ENCODE assay signal across 2 cellular contexts in the genomic region with DNA sequence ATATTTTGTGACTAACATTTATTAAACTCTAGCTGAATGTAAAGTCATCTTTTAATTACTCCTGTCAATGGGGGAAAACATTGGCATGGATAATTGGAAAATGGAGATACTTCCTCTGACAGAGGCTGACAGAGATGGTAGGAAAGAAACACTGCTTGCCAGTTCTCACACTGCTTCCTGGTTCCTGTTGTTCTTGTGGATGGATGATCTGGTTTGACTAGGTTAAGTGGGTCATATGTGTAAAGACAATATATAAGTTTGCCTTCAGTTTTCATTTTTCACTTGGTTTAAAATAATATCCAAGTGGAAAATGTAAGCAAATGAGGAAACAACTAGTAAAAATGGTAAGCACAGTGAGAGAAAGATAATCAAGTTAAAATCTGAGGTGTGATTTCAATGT.
TF ChIP-seq lines count a peak whose summit lies in the region.

No MANE protein-coding gene starts in this region.

TF ChIP-seq in GM23338, 12 proteins besides CTCF, POLR2A, EP300 and RAD21 (continued from another document):
- TF ChIP-seq, protein P1, sequence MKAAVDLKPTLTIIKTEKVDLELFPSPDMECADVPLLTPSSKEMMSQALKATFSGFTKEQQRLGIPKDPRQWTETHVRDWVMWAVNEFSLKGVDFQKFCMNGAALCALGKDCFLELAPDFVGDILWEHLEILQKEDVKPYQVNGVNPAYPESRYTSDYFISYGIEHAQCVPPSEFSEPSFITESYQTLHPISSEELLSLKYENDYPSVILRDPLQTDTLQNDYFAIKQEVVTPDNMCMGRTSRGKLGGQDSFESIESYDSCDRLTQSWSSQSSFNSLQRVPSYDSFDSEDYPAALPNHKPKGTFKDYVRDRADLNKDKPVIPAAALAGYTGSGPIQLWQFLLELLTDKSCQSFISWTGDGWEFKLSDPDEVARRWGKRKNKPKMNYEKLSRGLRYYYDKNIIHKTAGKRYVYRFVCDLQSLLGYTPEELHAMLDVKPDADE (IDR thresholded peaks at IDR 0.05): no peak
- TF ChIP-seq JUNB (IDR thresholded peaks at IDR 0.05; ENCODE audit: unreplicated experiment) (no peak), STAT1 (IDR thresholded peaks at IDR 0.05; ENCODE audit: unreplicated experiment) (no peak), EZH2phosphoT487 (IDR thresholded peaks at IDR 0.05; ENCODE audit: unreplicated experiment) (no peak), POLR2AphosphoS5 (IDR thresholded peaks at IDR 0.05; ENCODE audit: low read depth) (no peak), CREB1 (CRISPR knock-in tag; IDR thresholded peaks at IDR 0.05; ENCODE audit: low read depth) (no peak), ZNF331 (CRISPR knock-in tag; IDR thresholded peaks at IDR 0.05; ENCODE audit: low read depth) (no peak)
- TF ChIP-seq, protein P2, sequence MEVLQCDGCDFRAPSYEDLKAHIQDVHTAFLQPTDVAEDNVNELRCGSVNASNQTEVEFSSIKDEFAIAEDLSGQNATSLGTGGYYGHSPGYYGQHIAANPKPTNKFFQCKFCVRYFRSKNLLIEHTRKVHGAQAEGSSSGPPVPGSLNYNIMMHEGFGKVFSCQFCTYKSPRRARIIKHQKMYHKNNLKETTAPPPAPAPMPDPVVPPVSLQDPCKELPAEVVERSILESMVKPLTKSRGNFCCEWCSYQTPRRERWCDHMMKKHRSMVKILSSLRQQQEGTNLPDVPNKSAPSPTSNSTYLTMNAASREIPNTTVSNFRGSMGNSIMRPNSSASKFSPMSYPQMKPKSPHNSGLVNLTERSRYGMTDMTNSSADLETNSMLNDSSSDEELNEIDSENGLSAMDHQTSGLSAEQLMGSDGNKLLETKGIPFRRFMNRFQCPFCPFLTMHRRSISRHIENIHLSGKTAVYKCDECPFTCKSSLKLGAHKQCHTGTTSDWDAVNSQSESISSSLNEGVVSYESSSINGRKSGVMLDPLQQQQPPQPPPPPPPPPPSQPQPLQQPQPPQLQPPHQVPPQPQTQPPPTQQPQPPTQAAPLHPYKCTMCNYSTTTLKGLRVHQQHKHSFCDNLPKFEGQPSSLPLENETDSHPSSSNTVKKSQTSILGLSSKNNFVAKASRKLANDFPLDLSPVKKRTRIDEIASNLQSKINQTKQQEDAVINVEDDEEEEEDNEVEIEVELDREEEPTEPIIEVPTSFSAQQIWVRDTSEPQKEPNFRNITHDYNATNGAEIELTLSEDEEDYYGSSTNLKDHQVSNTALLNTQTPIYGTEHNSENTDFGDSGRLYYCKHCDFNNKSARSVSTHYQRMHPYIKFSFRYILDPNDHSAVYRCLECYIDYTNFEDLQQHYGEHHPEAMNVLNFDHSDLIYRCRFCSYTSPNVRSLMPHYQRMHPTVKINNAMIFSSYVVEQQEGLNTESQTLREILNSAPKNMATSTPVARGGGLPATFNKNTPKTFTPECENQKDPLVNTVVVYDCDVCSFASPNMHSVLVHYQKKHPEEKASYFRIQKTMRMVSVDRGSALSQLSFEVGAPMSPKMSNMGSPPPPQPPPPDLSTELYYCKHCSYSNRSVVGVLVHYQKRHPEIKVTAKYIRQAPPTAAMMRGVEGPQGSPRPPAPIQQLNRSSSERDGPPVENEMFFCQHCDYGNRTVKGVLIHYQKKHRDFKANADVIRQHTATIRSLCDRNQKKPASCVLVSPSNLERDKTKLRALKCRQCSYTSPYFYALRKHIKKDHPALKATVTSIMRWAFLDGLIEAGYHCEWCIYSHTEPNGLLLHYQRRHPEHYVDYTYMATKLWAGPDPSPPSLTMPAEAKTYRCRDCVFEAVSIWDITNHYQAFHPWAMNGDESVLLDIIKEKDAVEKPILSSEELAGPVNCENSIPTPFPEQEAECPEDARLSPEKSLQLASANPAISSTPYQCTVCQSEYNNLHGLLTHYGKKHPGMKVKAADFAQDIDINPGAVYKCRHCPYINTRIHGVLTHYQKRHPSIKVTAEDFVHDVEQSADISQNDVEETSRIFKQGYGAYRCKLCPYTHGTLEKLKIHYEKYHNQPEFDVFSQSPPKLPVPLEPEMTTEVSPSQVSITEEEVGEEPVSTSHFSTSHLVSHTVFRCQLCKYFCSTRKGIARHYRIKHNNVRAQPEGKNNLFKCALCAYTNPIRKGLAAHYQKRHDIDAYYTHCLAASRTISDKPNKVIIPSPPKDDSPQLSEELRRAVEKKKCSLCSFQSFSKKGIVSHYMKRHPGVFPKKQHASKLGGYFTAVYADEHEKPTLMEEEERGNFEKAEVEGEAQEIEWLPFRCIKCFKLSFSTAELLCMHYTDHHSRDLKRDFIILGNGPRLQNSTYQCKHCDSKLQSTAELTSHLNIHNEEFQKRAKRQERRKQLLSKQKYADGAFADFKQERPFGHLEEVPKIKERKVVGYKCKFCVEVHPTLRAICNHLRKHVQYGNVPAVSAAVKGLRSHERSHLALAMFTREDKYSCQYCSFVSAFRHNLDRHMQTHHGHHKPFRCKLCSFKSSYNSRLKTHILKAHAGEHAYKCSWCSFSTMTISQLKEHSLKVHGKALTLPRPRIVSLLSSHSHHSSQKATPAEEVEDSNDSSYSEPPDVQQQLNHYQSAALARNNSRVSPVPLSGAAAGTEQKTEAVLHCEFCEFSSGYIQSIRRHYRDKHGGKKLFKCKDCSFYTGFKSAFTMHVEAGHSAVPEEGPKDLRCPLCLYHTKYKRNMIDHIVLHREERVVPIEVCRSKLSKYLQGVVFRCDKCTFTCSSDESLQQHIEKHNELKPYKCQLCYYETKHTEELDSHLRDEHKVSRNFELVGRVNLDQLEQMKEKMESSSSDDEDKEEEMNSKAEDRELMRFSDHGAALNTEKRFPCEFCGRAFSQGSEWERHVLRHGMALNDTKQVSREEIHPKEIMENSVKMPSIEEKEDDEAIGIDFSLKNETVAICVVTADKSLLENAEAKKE (CRISPR knock-in tag; IDR thresholded peaks at IDR 0.05): no peak

TF ChIP-seq in WTC11, 78 proteins besides CTCF, POLR2A, EP300 and RAD21 (continued from another document):
- TF ChIP-seq, protein P3, sequence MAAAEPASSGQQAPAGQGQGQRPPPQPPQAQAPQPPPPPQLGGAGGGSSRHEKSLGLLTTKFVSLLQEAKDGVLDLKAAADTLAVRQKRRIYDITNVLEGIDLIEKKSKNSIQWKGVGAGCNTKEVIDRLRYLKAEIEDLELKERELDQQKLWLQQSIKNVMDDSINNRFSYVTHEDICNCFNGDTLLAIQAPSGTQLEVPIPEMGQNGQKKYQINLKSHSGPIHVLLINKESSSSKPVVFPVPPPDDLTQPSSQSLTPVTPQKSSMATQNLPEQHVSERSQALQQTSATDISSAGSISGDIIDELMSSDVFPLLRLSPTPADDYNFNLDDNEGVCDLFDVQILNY (CRISPR knock-in tag; IDR thresholded peaks at IDR 0.05): no peak
- TF ChIP-seq, protein P4, sequence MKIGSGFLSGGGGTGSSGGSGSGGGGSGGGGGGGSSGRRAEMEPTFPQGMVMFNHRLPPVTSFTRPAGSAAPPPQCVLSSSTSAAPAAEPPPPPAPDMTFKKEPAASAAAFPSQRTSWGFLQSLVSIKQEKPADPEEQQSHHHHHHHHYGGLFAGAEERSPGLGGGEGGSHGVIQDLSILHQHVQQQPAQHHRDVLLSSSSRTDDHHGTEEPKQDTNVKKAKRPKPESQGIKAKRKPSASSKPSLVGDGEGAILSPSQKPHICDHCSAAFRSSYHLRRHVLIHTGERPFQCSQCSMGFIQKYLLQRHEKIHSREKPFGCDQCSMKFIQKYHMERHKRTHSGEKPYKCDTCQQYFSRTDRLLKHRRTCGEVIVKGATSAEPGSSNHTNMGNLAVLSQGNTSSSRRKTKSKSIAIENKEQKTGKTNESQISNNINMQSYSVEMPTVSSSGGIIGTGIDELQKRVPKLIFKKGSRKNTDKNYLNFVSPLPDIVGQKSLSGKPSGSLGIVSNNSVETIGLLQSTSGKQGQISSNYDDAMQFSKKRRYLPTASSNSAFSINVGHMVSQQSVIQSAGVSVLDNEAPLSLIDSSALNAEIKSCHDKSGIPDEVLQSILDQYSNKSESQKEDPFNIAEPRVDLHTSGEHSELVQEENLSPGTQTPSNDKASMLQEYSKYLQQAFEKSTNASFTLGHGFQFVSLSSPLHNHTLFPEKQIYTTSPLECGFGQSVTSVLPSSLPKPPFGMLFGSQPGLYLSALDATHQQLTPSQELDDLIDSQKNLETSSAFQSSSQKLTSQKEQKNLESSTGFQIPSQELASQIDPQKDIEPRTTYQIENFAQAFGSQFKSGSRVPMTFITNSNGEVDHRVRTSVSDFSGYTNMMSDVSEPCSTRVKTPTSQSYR (CRISPR knock-in tag; IDR thresholded peaks at IDR 0.05): no peak
- TF ChIP-seq CREB1 (CRISPR knock-in tag; IDR thresholded peaks at IDR 0.05) (no peak), MYBL2 (CRISPR knock-in tag; IDR thresholded peaks at IDR 0.05) (no peak), ATF1 (CRISPR knock-in tag; IDR thresholded peaks at IDR 0.05) (no peak), RELA (CRISPR knock-in tag; IDR thresholded peaks at IDR 0.05; ENCODE audit: borderline replicate concordance) (no peak), TEAD1 (CRISPR knock-in tag; IDR thresholded peaks at IDR 0.05) (no peak), FOXJ3 (CRISPR knock-in tag; IDR thresholded peaks at IDR 0.05; ENCODE audit: borderline replicate concordance) (no peak)
- TF ChIP-seq, protein P5, sequence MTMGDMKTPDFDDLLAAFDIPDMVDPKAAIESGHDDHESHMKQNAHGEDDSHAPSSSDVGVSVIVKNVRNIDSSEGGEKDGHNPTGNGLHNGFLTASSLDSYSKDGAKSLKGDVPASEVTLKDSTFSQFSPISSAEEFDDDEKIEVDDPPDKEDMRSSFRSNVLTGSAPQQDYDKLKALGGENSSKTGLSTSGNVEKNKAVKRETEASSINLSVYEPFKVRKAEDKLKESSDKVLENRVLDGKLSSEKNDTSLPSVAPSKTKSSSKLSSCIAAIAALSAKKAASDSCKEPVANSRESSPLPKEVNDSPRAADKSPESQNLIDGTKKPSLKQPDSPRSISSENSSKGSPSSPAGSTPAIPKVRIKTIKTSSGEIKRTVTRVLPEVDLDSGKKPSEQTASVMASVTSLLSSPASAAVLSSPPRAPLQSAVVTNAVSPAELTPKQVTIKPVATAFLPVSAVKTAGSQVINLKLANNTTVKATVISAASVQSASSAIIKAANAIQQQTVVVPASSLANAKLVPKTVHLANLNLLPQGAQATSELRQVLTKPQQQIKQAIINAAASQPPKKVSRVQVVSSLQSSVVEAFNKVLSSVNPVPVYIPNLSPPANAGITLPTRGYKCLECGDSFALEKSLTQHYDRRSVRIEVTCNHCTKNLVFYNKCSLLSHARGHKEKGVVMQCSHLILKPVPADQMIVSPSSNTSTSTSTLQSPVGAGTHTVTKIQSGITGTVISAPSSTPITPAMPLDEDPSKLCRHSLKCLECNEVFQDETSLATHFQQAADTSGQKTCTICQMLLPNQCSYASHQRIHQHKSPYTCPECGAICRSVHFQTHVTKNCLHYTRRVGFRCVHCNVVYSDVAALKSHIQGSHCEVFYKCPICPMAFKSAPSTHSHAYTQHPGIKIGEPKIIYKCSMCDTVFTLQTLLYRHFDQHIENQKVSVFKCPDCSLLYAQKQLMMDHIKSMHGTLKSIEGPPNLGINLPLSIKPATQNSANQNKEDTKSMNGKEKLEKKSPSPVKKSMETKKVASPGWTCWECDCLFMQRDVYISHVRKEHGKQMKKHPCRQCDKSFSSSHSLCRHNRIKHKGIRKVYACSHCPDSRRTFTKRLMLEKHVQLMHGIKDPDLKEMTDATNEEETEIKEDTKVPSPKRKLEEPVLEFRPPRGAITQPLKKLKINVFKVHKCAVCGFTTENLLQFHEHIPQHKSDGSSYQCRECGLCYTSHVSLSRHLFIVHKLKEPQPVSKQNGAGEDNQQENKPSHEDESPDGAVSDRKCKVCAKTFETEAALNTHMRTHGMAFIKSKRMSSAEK (CRISPR knock-in tag; IDR thresholded peaks at IDR 0.05; ENCODE audit: borderline replicate concordance): no peak
- TF ChIP-seq, protein P6, sequence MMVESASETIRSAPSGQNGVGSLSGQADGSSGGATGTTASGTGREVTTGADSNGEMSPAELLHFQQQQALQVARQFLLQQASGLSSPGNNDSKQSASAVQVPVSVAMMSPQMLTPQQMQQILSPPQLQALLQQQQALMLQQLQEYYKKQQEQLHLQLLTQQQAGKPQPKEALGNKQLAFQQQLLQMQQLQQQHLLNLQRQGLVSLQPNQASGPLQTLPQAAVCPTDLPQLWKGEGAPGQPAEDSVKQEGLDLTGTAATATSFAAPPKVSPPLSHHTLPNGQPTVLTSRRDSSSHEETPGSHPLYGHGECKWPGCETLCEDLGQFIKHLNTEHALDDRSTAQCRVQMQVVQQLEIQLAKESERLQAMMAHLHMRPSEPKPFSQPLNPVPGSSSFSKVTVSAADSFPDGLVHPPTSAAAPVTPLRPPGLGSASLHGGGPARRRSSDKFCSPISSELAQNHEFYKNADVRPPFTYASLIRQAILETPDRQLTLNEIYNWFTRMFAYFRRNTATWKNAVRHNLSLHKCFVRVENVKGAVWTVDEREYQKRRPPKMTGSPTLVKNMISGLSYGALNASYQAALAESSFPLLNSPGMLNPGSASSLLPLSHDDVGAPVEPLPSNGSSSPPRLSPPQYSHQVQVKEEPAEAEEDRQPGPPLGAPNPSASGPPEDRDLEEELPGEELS (CRISPR knock-in tag; IDR thresholded peaks at IDR 0.05): no peak
TF ChIP-seq in WTC11: peak in this region for 0.
